In the genomic region with DNA sequence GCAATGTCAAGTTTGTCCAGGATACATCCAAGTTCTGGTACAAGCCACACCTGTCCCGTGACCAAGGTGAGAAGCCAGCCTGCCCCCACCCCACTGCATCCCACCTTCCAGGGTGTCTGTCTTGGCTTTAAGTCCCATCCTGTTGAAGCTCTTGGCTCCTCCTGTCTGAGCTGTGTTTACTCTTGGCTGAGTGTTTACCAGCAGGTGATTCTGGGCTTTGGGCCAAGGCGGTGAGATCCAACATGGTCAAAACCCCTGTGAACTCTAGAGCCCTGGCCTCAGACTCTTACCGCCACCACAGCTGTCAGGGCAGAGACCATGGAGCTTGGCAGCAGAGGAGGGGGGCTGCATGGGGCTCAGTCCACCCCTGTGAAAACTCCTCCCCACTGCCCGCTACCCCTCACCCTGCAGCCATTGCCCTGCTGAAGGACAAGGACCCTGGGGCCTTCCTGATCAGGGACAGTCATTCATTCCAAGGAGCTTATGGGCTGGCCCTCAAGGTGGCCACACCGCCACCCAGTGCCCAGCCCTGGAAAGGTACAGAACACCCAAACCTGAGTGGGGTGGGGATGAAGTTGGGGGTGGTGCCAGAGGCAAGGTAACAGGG, we compare ENCODE assay signal across 9 cellular contexts. TPM values are rescaled to one million over a fixed set of nuclear protein-coding genes. Genes with fewer than 3 reads are reported as not detected.
DNase-seq lines count a peak whose midpoint lies in the region; ATAC-seq and TF ChIP-seq lines count a peak whose summit lies in the region.
"Had no signal": no experiment of that assay in that cellular context is flagged by ENCODE, and none has a peak within 500 bp of the region (broad histone marks: within the 10 kb centered on the region; RNA-seq: fewer than 3 reads in every experiment).

No MANE protein-coding gene starts in this region.

- H3K27ac ChIP-seq in Peyer's patch (peak overlapping the region in 2 of 4 donors; percentile 6 to 46), right atrium auricular region (peak overlapping the region; percentile 54 to 60), upper lobe of left lung (peak overlapping the region; percentile 22 to 79 (median 78))

- H3K4me3 ChIP-seq in Peyer's patch = no peak overlapping the region
- H3K4me3 ChIP-seq in right atrium auricular region = no peak overlapping the region
- H3K4me3 ChIP-seq in upper lobe of left lung = no peak overlapping the region

- H3K27me3 ChIP-seq in Peyer's patch (no peaks in the 10 kb centered on the region), right atrium auricular region (no peaks in the 10 kb centered on the region), upper lobe of left lung (no peaks in the 10 kb centered on the region)

- no peaks in the 10 kb centered on the region for H3K9me3 ChIP-seq in Peyer's patch
- no peaks in the 10 kb centered on the region for H3K9me3 ChIP-seq in right atrium auricular region
- H3K9me3 ChIP-seq in upper lobe of left lung = no peaks in the 10 kb centered on the region

- TF ChIP-seq POLR2A in Peyer's patch (IDR thresholded peaks at IDR 0.05) (no peak), upper lobe of left lung (IDR thresholded peaks at IDR 0.05) (no peak)

- H3K27me3 Mint-ChIP-seq in activated T-cell treated with anti-CD3 and anti-CD28 coated beads, Interleukin-2, amount 50 U/mL, for 4 hours (ENCODE audit: low read depth) = no peaks in the 10 kb centered on the region

- ATAC-seq in activated T-cell treated with anti-CD3 and anti-CD28 coated beads, Interleukin-2, amount 50 U/mL, for 4 hours = no peak
- peak in 1 of 2 donors; percentile 60 for ATAC-seq in upper lobe of left lung (ENCODE audit: low FRiP score in 2 of 2)
- ATAC-seq in GM19395 (IDR thresholded peaks at IDR 0.05; ENCODE audit: unreplicated experiment) = no peak
- ATAC-seq in HG02885 (IDR thresholded peaks at IDR 0.05; ENCODE audit: poor library complexity, unreplicated experiment) = no peak

- no peaks in the 10 kb centered on the region for H3K9me3 Mint-ChIP-seq in activated T-cell treated with anti-CD3 and anti-CD28 coated beads, Interleukin-2, amount 50 U/mL, for 4 hours

- no peak for TF ChIP-seq EP300 in upper lobe of left lung (IDR thresholded peaks at IDR 0.05)

- H3K36me3 ChIP-seq in Peyer's patch (peaks cover 0 to 65% (median 0%) of the 10 kb centered on the region in 3 donors), right atrium auricular region (peaks cover 94% of the 10 kb centered on the region), upper lobe of left lung (peaks cover 24 to 100% (median 82%) of the 10 kb centered on the region in 4 donors)

- H3K4me1 ChIP-seq in Peyer's patch (peaks cover 0 to 33% (median 2%) of the 10 kb centered on the region in 4 donors), right atrium auricular region (peaks cover 0 to 90% of the 10 kb centered on the region in 2 donors), upper lobe of left lung (peaks cover 48 to 56% (median 53%) of the 10 kb centered on the region in 4 donors)

- WGBS in upper lobe of left lung, 2 donors = 58 to 67% methylated on average over 2 to 5 of the region's 5 CpGs

- H3K4me3 Mint-ChIP-seq in activated T-cell treated with anti-CD3 and anti-CD28 coated beads, Interleukin-2, amount 50 U/mL, for 4 hours = no peak overlapping the region

- H3K4me1 Mint-ChIP-seq in activated T-cell treated with anti-CD3 and anti-CD28 coated beads, Interleukin-2, amount 50 U/mL, for 4 hours (ENCODE audit: low read depth) = peaks cover 5% of the 10 kb centered on the region

- peak; percentile 25 for DNase-seq in activated T-cell treated with anti-CD3 and anti-CD28 coated beads, Interleukin-2, amount 50 U/mL, for 1 hour
- no peak for DNase-seq in activated T-cell treated with anti-CD3 and anti-CD28 coated beads, Interleukin-2, amount 50 U/mL, for 4 hours
- peak in 2 of 3 donors; percentile 71 to 76 for DNase-seq in Peyer's patch
- DNase-seq in right atrium auricular region (ENCODE audit: low spot score) = no peak
- DNase-seq in upper lobe of left lung = peak in 1 of 2 donors; percentile 82
- no peak for DNase-seq in activated CD4-positive, CD25-positive, alpha-beta regulatory T cell treated with anti-CD3 and anti-CD28 coated beads, Interleukin-2, amount 50 U/mL, for 72 hours

- TF ChIP-seq CTCF in Peyer's patch (IDR thresholded peaks at IDR 0.05) (peak in 3 of 6 experiments; percentile 37 to 47 (median 43)), right atrium auricular region (IDR thresholded peaks at IDR 0.05) (no peak), upper lobe of left lung (IDR thresholded peaks at IDR 0.05) (peak in 3 of 6 experiments; percentile 30 to 43 (median 35))

- H3K36me3 Mint-ChIP-seq in activated T-cell treated with anti-CD3 and anti-CD28 coated beads, Interleukin-2, amount 50 U/mL, for 4 hours (ENCODE audit: insufficient read depth) = peaks cover 10% of the 10 kb centered on the region

RNA-seq across cellular contexts. Expression of gene TNS2, which starts 11.6 kb away (rescaled TPM):
- total RNA-seq in activated T-cell treated with anti-CD3 and anti-CD28 coated beads, Interleukin-2, amount 50 U/mL, for 4 hours = 1 to 10 TPM in 2 of 3 donors, under 1 TPM in 1; 0.87 to 2.5 (median 2.1) TPM
- total RNA-seq in Peyer's patch = 100 to 1,000 TPM in 3 of 4 donors, 10 to 100 TPM in 1; 29.2 to 274 (median 154) TPM
- 100 to 1,000 TPM in 1 of 2 donors, 10 to 100 TPM in 1; 76.2 to 153 TPM for total RNA-seq in right atrium auricular region
- total RNA-seq in upper lobe of left lung = 100 to 1,000 TPM in 5 of 6 donors, 10 to 100 TPM in 1; 99.1 to 703 (median 197) TPM

RNA-seq across cellular contexts. Expression of gene SPRYD3, which starts 17.7 kb away (rescaled TPM):
- total RNA-seq in activated T-cell treated with anti-CD3 and anti-CD28 coated beads, Interleukin-2, amount 50 U/mL, for 4 hours = 10 to 100 TPM; 48.3 to 57.8 (median 50.7) TPM
- total RNA-seq in Peyer's patch (10 to 100 TPM; 27.8 to 38.7 (median 34.8) TPM), right atrium auricular region (10 to 100 TPM; 33.5 to 64.5 TPM), upper lobe of left lung (10 to 100 TPM; 34.8 to 53.3 (median 46.7) TPM)

RNA-seq across cellular contexts. Expression of gene IGFBP6, which starts 36.0 kb away (rescaled TPM):
- total RNA-seq in activated T-cell treated with anti-CD3 and anti-CD28 coated beads, Interleukin-2, amount 50 U/mL, for 4 hours = under 1 TPM; 0.29 to 0.43 (median 0.38) TPM
- 100 to 1,000 TPM in 2 of 4 donors, 10 to 100 TPM in 2; 68.5 to 191 (median 128) TPM for total RNA-seq in Peyer's patch
- 100 to 1,000 TPM in 1 of 2 donors, 10 to 100 TPM in 1; 99.0 to 358 TPM for total RNA-seq in right atrium auricular region
- total RNA-seq in upper lobe of left lung = 100 to 1,000 TPM in 1 of 6 donors, 10 to 100 TPM in 5; 12.6 to 112 (median 48.9) TPM

RNA-seq across cellular contexts. Expression of gene SOAT2, which starts 41.8 kb away (rescaled TPM):
- total RNA-seq in activated T-cell treated with anti-CD3 and anti-CD28 coated beads, Interleukin-2, amount 50 U/mL, for 4 hours = under 1 TPM; 0.15 to 0.54 (median 0.32) TPM
- total RNA-seq in Peyer's patch (10 to 100 TPM in 3 of 4 donors, not detected in 1; 13.3 to 55.0 (median 34.5) TPM), right atrium auricular region (not detected), upper lobe of left lung (1 to 10 TPM in 1 of 6 donors, under 1 TPM in 2, not detected in 3; 0.11 to 3.1 (median 0.13) TPM)
- total RNA-seq: Daoy had no signal

RNA-seq across cellular contexts. Expression of gene EIF4B, which starts 55.3 kb away (rescaled TPM):
- 100 to 1,000 TPM; 617 to 659 (median 632) TPM for total RNA-seq in activated T-cell treated with anti-CD3 and anti-CD28 coated beads, Interleukin-2, amount 50 U/mL, for 4 hours
- total RNA-seq in Peyer's patch (100 to 1,000 TPM; 234 to 531 (median 250) TPM), right atrium auricular region (100 to 1,000 TPM; 272 to 383 TPM), upper lobe of left lung (100 to 1,000 TPM; 222 to 451 (median 363) TPM)

Comparison
In these comparisons a context has a peak if more than half of its experiments do, and no peak if none do; other contexts are left out.
1. DNase-seq: peak in activated T-cell treated with anti-CD3 and anti-CD28 coated beads, Interleukin-2, amount 50 U/mL, for 1 hour (single experiment) and Peyer's patch (2 of 3); none in activated T-cell treated with anti-CD3 and anti-CD28 coated beads, Interleukin-2, amount 50 U/mL, for 4 hours (single experiment), right atrium auricular region (single experiment) and activated CD4-positive, CD25-positive, alpha-beta regulatory T cell treated with anti-CD3 and anti-CD28 coated beads, Interleukin-2, amount 50 U/mL, for 72 hours (single experiment).
2. RNA of gene TNS2, which starts 11.6 kb away (total RNA-seq): 99.1 to 703 TPM in upper lobe of left lung, 29.2 to 274 TPM in Peyer's patch and 76.2 to 153 TPM in right atrium auricular region; 0.87 to 2.5 TPM in activated T-cell treated with anti-CD3 and anti-CD28 coated beads, Interleukin-2, amount 50 U/mL, for 4 hours; every median in the first group is over 4 times any median in the second.
3. RNA of gene IGFBP6, which starts 36.0 kb away (total RNA-seq): 99.0 to 358 TPM in right atrium auricular region, 68.5 to 191 TPM in Peyer's patch and 12.6 to 112 TPM in upper lobe of left lung; 0.29 to 0.43 TPM in activated T-cell treated with anti-CD3 and anti-CD28 coated beads, Interleukin-2, amount 50 U/mL, for 4 hours; every median in the first group is over 4 times any median in the second.